ENCODE assay signal across 27 cellular contexts in genomic region chr20:44681796-44682566, GRCh38. TPM values are rescaled to one million over a fixed set of nuclear protein-coding genes. Genes with fewer than 3 reads are reported as not detected.
"Had no signal": no experiment of that assay in that cellular context is flagged by ENCODE, and none has a peak within 500 bp of the region (broad histone marks: within the 10 kb centered on the region; RNA-seq: fewer than 3 reads in every experiment).

No MANE protein-coding gene starts in this region.

- H3K4me1 ChIP-seq: colonic mucosa, pancreas had no signal

- DNase-seq: colonic mucosa; effector memory CD4-positive, alpha-beta T cell; foreskin keratinocyte; kidney; left lung; mesenchymal stem cell; naive thymus-derived CD4-positive, alpha-beta T cell; pancreas; retina; stimulated activated CD4-positive, alpha-beta T cell treated with anti-CD3 and anti-CD28 coated beads, Interleukin-2, amount 100 ng/mL, for 24 hours; stimulated activated CD4-positive, alpha-beta T cell treated with anti-CD3 and anti-CD28 coated beads, Interleukin-4, amount 100 ng/mL, for 24 hours; stimulated activated naive CD4-positive, alpha-beta T cell treated with Interleukin-2 at 50 U/mL for 16 hours; stomach; thyroid gland; trophoblast cell had no signal

- H3K9me3 ChIP-seq: colonic mucosa, esophagus muscularis mucosa, gastroesophageal sphincter, heart left ventricle, left lung, pancreas, stomach, thyroid gland had no signal

- H3K27me3 ChIP-seq: colonic mucosa, esophagus muscularis mucosa, foreskin keratinocyte, gastroesophageal sphincter, heart left ventricle, hepatocyte, left lung, pancreas, stomach, thyroid gland had no signal

- H3K4me3 ChIP-seq: colonic mucosa, esophagus muscularis mucosa, gastroesophageal sphincter, heart left ventricle, hepatocyte, left lung, pancreas, stomach, thyroid gland had no signal

- H3K79me2 ChIP-seq: hepatocyte had no signal

- H3K4me2 ChIP-seq: hepatocyte had no signal

- ATAC-seq: foreskin keratinocyte; gastroesophageal sphincter; heart left ventricle; left lung; naive thymus-derived CD4-positive, alpha-beta T cell; pancreas; sciatic nerve; stimulated activated effector memory CD8-positive, alpha-beta T cell treated with anti-CD3 and anti-CD28 coated beads, Interleukin-12 subunit alpha, Interleukin-12 subunit beta, amount 100 ng/mL, for 72 hours had no signal

- H2AFZ ChIP-seq: hepatocyte had no signal

- FAIRE-seq: endothelial cell of umbilical vein, kidney, pancreas had no signal

- H3K27ac ChIP-seq: colonic mucosa, esophagus muscularis mucosa, foreskin keratinocyte, gastroesophageal sphincter, heart left ventricle, hepatocyte, left lung, pancreas, stomach, thyroid gland had no signal

- H3K36me3 ChIP-seq: colonic mucosa, esophagus muscularis mucosa, gastroesophageal sphincter, heart left ventricle, left lung, pancreas, stomach, thyroid gland had no signal

RNA-seq across cellular contexts. Expression of gene CCN5, which starts 33.2 kb away (rescaled TPM):
- total RNA-seq: endothelial cell of umbilical vein; epithelial cell of proximal tubule; foreskin keratinocyte; lung microvascular endothelial cell; mesothelial cell of epicardium; naive thymus-derived CD4-positive, alpha-beta T cell; pulmonary artery endothelial cell; temporal lobe had no signal
- polyA plus RNA-seq: foreskin keratinocyte; naive thymus-derived CD4-positive, alpha-beta T cell had no signal
